In the genomic region with DNA sequence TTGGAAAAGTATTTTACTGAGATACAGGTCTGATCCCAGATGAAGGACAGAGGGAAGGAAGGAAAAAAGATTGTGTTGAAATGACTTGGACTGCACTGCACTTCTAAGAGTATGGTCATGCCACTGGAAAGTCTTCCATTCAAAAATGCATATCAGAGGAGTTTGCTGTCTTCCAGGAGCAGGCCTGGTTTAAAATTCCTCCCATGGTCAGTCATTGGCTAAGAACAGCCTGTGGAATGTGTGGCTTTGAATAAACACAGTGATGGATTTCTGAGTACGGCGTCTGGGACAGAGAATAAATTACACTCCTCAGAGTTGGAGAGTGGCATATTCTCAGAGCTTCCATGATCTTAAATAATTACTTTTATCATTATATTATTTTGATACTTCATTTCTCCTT, we compare ENCODE assay signal across 21 cellular contexts.
DNase-seq lines count a peak whose midpoint lies in the region; ATAC-seq and TF ChIP-seq lines count a peak whose summit lies in the region.
"Had no signal": no experiment of that assay in that cellular context is flagged by ENCODE, and none has a peak within 500 bp of the region (broad histone marks: within the 10 kb centered on the region; RNA-seq: fewer than 3 reads in every experiment).

No MANE protein-coding gene starts in this region.

- no peaks in the 10 kb centered on the region for H3F3A ChIP-seq in GM23338 (replicated peaks; ENCODE audit: low read depth)
- peaks cover 4% of the 10 kb centered on the region for H3F3A ChIP-seq in smooth muscle cell (ENCODE audit: low read depth)

- H3K36me3 Mint-ChIP-seq in GM23338 (ENCODE audit: low read depth) (no peaks in the 10 kb centered on the region), WTC11 (no peaks in the 10 kb centered on the region)

- no peaks in the 10 kb centered on the region for H3K9me3 ChIP-seq in smooth muscle cell (replicated peaks; ENCODE audit: low read depth)
- no peaks in the 10 kb centered on the region for H3K9me3 ChIP-seq in left ventricle myocardium inferior (replicated peaks)
- H3K9me3 ChIP-seq: BLaER1 treated with 17β-estradiol and CSF1 and Interleukin-3, amounts not matched to agents 10 nM and 100 nM; heart right ventricle; suprapubic skin had no signal

- intact Hi-C loops in left ventricle myocardium inferior (cut with micrococcal nuclease): no loop called here

- H3K4me1 ChIP-seq in GM23338 (ENCODE audit: insufficient read depth) (no peaks in the 10 kb centered on the region), smooth muscle cell (ENCODE audit: low read depth) (peaks cover 5% of the 10 kb centered on the region), left ventricle myocardium inferior (no peaks in the 10 kb centered on the region)
- H3K4me1 ChIP-seq: BLaER1 treated with 17β-estradiol and CSF1 and Interleukin-3, amounts not matched to agents 10 nM and 100 nM; heart right ventricle; suprapubic skin had no signal

- H3K4me2 ChIP-seq in GM23338: no peak overlapping the region
- peak overlapping the region; percentile 58 for H3K4me2 ChIP-seq in smooth muscle cell
- H3K4me2 ChIP-seq: BLaER1 treated with 17β-estradiol and CSF1 and Interleukin-3, amounts not matched to agents 10 nM and 100 nM had no signal

- peak; percentile 6 for DNase-seq in GM23338 (ENCODE audit: low spot score)
- no peak for DNase-seq in WTC11 (ENCODE audit: low spot score)
- peak; percentile 2 to 36 for DNase-seq in foreskin fibroblast
- no peak for DNase-seq in smooth muscle cell (lab: John Stamatoyannopoulos, UW; ENCODE audit: unreplicated experiment)
- DNase-seq in iPS-NIHi7 (ENCODE audit: extremely low spot score): no peak
- DNase-seq in KG1 (lab: John Stamatoyannopoulos, UW): no peak
- no peak for DNase-seq in left ventricle myocardium inferior
- DNase-seq in DMS79 (lab: John Stamatoyannopoulos, UW): no peak
- DNase-seq: activated CD4-positive, alpha-beta T cell treated with anti-CD3 and anti-CD28 coated beads, Interleukin-2, amount 10 ng/mL, durations not matched to agents 7 days and 5 days; activated naive CD4-positive, alpha-beta T cell treated with Interleukin-2 at 50 U/mL for 16 hours; activated T-cell treated with anti-CD3 and anti-CD28 coated beads for 4 hours; H7; heart right ventricle; MM.1S; NCI-H1694; NCI-H446; nephron progenitor cell had no signal

- H3K27me3 Mint-ChIP-seq in GM23338 (ENCODE audit: insufficient read depth, low read depth, poor library complexity): no peaks in the 10 kb centered on the region
- no peaks in the 10 kb centered on the region for H3K27me3 Mint-ChIP-seq in WTC11 (ENCODE audit: low read depth)
- H3K27me3 Mint-ChIP-seq: progenitor cell of endocrine pancreas had no signal

- no peak overlapping the region for H2AFZ ChIP-seq in GM23338
- no peak overlapping the region for H2AFZ ChIP-seq in smooth muscle cell (ENCODE audit: low read depth)

- H3K79me2 ChIP-seq in GM23338 (replicated peaks; ENCODE audit: insufficient read depth): no peaks in the 10 kb centered on the region
- H3K79me2 ChIP-seq in smooth muscle cell (ENCODE audit: low read depth): no peaks in the 10 kb centered on the region

- no peak for TF ChIP-seq CTCF in GM23338 (conservative IDR thresholded peaks at IDR 0.05; ENCODE audit: low read depth in 2 of 2)
- TF ChIP-seq CTCF in WTC11 (IDR thresholded peaks at IDR 0.05): no peak
- no peak for TF ChIP-seq CTCF in foreskin fibroblast (IDR thresholded peaks at IDR 0.05; ENCODE audit: low read depth, low read length)
- TF ChIP-seq CTCF in smooth muscle cell (IDR thresholded peaks at IDR 0.05; ENCODE audit: borderline replicate concordance, insufficient read depth, poor library complexity, severe bottlenecking): no peak
- no peak for TF ChIP-seq CTCF in left ventricle myocardium inferior (IDR thresholded peaks at IDR 0.05; ENCODE audit: borderline replicate concordance)

- CTCF ChIA-PET in WTC11 (lab: Charles Lee): no interaction called here

- H3K4me1 Mint-ChIP-seq in GM23338 (peaks cover 3% of the 10 kb centered on the region; the same call in 2 of the 3 replicates), WTC11 (no peaks in the 10 kb centered on the region; the same call in 1 of the 2 replicates)
- H3K4me1 Mint-ChIP-seq: activated CD4-positive, alpha-beta T cell treated with anti-CD3 and anti-CD28 coated beads, Interleukin-2, amount 10 ng/mL, durations not matched to agents 7 days and 5 days; nephron progenitor cell had no signal

- no peaks in the 10 kb centered on the region for H3K36me3 ChIP-seq in GM23338 (ENCODE audit: insufficient read depth)
- no peaks in the 10 kb centered on the region for H3K36me3 ChIP-seq in smooth muscle cell (ENCODE audit: low read depth)
- no peaks in the 10 kb centered on the region for H3K36me3 ChIP-seq in left ventricle myocardium inferior
- H3K36me3 ChIP-seq: BLaER1 treated with 17β-estradiol and CSF1 and Interleukin-3, amounts not matched to agents 10 nM and 100 nM; heart right ventricle; suprapubic skin had no signal

- POLR2A ChIA-PET in WTC11 (lab: Charles Lee): no interaction called here

- H3K27me3 ChIP-seq in GM23338 (ENCODE audit: insufficient read depth) (no peaks in the 10 kb centered on the region), smooth muscle cell (ENCODE audit: low read depth) (no peaks in the 10 kb centered on the region), left ventricle myocardium inferior (ENCODE audit: low read depth) (no peaks in the 10 kb centered on the region)
- H3K27me3 ChIP-seq: BLaER1 treated with 17β-estradiol and CSF1 and Interleukin-3, amounts not matched to agents 10 nM and 100 nM; heart right ventricle; suprapubic skin had no signal

- H4K20me1 ChIP-seq in GM23338 (replicated peaks; ENCODE audit: insufficient read depth) (no peaks in the 10 kb centered on the region), smooth muscle cell (ENCODE audit: low read depth) (no peaks in the 10 kb centered on the region)
- H4K20me1 ChIP-seq: BLaER1 treated with 17β-estradiol and CSF1 and Interleukin-3, amounts not matched to agents 10 nM and 100 nM had no signal

- no peak overlapping the region for H3K9ac ChIP-seq in smooth muscle cell (ENCODE audit: low read depth)
- H3K9ac ChIP-seq: BLaER1 treated with 17β-estradiol and CSF1 and Interleukin-3, amounts not matched to agents 10 nM and 100 nM had no signal

- H3K9me3 Mint-ChIP-seq in GM23338 (no peaks in the 10 kb centered on the region; the same call in 2 of the 3 replicates), WTC11 (no peaks in the 10 kb centered on the region)
- H3K9me3 Mint-ChIP-seq: activated CD4-positive, alpha-beta T cell treated with anti-CD3 and anti-CD28 coated beads, Interleukin-2, amount 10 ng/mL, durations not matched to agents 7 days and 5 days; nephron progenitor cell had no signal

- no peak overlapping the region for H3K4me3 Mint-ChIP-seq in GM23338
- H3K4me3 Mint-ChIP-seq in WTC11: no peak overlapping the region
- H3K4me3 Mint-ChIP-seq: activated CD4-positive, alpha-beta T cell treated with anti-CD3 and anti-CD28 coated beads, Interleukin-2, amount 10 ng/mL, durations not matched to agents 7 days and 5 days; nephron progenitor cell had no signal

- no peak overlapping the region for H3K27ac ChIP-seq in GM23338 (ENCODE audit: low read depth)
- H3K27ac ChIP-seq in smooth muscle cell (ENCODE audit: low read depth): no peak overlapping the region
- H3K27ac ChIP-seq in left ventricle myocardium inferior (replicated peaks): no peak overlapping the region
- H3K27ac ChIP-seq: BLaER1 treated with 17β-estradiol and CSF1 and Interleukin-3, amounts not matched to agents 10 nM and 100 nM; coronary artery; heart right ventricle; suprapubic skin had no signal

- H3K4me3 ChIP-seq in GM23338 (no peak overlapping the region), foreskin fibroblast (ENCODE audit: low read depth in 1 of 2, low read length in 2 of 2) (no peak overlapping the region), smooth muscle cell (no peak overlapping the region), left ventricle myocardium inferior (no peak overlapping the region)
- H3K4me3 ChIP-seq: BLaER1 treated with 17β-estradiol and CSF1 and Interleukin-3, amounts not matched to agents 10 nM and 100 nM; coronary artery; heart right ventricle; suprapubic skin had no signal

- no peaks in the 10 kb centered on the region for H3K9me2 ChIP-seq in GM23338 (ENCODE audit: insufficient read depth)

- H3K27ac Mint-ChIP-seq in GM23338 (no peak overlapping the region), WTC11 (no peak overlapping the region)
- H3K27ac Mint-ChIP-seq: activated CD4-positive, alpha-beta T cell treated with anti-CD3 and anti-CD28 coated beads, Interleukin-2, amount 10 ng/mL, durations not matched to agents 7 days and 5 days; nephron progenitor cell; progenitor cell of endocrine pancreas had no signal

- 6% methylated on average over 2 of the region's 2 CpGs for WGBS in smooth muscle cell (ENCODE audit: low lambda C conversion rate)

- ATAC-seq in GM23338: no peak
- ATAC-seq in WTC11: peak; percentile 30; the same call in 1 of the 2 replicates
- ATAC-seq: heart right ventricle had no signal

TF ChIP-seq in GM23338, 12 proteins besides CTCF, POLR2A, EP300 and RAD21 (continues in another document):
- TF ChIP-seq POLR2AphosphoS5 (IDR thresholded peaks at IDR 0.05; ENCODE audit: low read depth): no peak
- TF ChIP-seq ZNF331 (CRISPR knock-in tag; IDR thresholded peaks at IDR 0.05; ENCODE audit: low read depth): no peak

TF ChIP-seq in WTC11, 78 proteins besides CTCF, POLR2A, EP300 and RAD21 (continues in another document):
- TF ChIP-seq SOX15 (CRISPR knock-in tag; IDR thresholded peaks at IDR 0.05): no peak
- TF ChIP-seq, protein P1, sequence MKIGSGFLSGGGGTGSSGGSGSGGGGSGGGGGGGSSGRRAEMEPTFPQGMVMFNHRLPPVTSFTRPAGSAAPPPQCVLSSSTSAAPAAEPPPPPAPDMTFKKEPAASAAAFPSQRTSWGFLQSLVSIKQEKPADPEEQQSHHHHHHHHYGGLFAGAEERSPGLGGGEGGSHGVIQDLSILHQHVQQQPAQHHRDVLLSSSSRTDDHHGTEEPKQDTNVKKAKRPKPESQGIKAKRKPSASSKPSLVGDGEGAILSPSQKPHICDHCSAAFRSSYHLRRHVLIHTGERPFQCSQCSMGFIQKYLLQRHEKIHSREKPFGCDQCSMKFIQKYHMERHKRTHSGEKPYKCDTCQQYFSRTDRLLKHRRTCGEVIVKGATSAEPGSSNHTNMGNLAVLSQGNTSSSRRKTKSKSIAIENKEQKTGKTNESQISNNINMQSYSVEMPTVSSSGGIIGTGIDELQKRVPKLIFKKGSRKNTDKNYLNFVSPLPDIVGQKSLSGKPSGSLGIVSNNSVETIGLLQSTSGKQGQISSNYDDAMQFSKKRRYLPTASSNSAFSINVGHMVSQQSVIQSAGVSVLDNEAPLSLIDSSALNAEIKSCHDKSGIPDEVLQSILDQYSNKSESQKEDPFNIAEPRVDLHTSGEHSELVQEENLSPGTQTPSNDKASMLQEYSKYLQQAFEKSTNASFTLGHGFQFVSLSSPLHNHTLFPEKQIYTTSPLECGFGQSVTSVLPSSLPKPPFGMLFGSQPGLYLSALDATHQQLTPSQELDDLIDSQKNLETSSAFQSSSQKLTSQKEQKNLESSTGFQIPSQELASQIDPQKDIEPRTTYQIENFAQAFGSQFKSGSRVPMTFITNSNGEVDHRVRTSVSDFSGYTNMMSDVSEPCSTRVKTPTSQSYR (CRISPR knock-in tag; IDR thresholded peaks at IDR 0.05): no peak
- TF ChIP-seq NFYB (CRISPR knock-in tag; conservative IDR thresholded peaks at IDR 0.05; ENCODE audit: low read depth): no peak

Comparison
In these comparisons a context has a peak if more than half of its experiments do, and no peak if none do; other contexts are left out.
1. DNase-seq: peak in GM23338 (single experiment) and foreskin fibroblast (2 of 2); none in WTC11 (single experiment), smooth muscle cell (single experiment), iPS-NIHi7 (single experiment), KG1 (single experiment), left ventricle myocardium inferior (single experiment) and DMS79 (single experiment).